In the genomic region with DNA sequence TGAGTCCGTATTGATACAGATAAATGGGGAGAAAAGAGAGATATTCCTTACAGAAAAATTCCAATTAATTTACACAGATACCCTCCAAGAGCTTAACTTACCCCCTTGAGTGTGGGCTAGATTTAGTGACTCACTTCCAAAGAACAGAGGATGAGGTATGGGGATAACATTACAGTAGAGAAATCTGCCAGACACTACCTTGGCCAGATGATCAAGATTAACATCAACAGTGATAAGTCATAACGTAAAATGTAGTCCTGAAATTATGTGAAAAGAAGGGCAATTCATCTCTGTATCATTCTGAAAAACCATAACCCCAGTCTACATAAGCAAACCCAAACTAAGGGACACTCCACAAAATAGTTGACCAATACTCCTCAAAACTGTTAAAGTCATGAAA, we compare ENCODE assay signal across 8 cellular contexts.
"Had no signal": no experiment of that assay in that cellular context is flagged by ENCODE, and none has a peak within 500 bp of the region (broad histone marks: within the 10 kb centered on the region; RNA-seq: fewer than 3 reads in every experiment).

No MANE protein-coding gene starts in this region.

- H3K4me3 ChIP-seq: GM23248, HAP-1, K562 had no signal

- H3K27ac Mint-ChIP-seq: HFFc6 had no signal

- H3K36me3 ChIP-seq: HAP-1 had no signal

- H3K9me3 ChIP-seq: HAP-1 had no signal

- H3K4me3 Mint-ChIP-seq: HFFc6 had no signal

- DNase-seq: GM23248, GOT3, H7, HFFc6, IMR-90 had no signal

- H3K9ac ChIP-seq: GM23248 had no signal

- H2AFZ ChIP-seq: GM23248 had no signal

- ATAC-seq: HCT116, K562 had no signal

- H3K27ac ChIP-seq: GM23248 had no signal
